Comparison of ENCODE assay signal across 17 cellular contexts in the genomic region with DNA sequence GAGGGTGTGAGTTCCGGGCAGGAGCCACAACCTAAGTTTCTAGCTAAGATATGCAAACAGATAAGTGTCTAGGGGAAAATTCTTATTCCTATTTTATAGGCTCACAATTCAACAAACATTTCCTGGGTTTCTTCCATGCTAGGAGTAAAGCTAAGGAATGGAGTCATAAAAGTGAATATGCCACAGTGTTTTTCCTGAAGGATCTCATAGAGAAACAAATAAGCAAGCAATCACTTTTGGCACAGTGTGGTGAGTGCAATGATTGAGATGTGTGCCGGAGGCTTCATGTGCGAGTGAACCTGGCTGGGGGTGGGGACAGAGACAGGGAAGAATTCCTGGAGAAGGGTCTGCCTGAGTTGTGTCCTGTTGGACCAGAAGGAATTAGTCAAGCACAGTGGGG.
"Had no signal": no experiment of that assay in that cellular context is flagged by ENCODE, and none has a peak within 500 bp of the region (broad histone marks: within the 10 kb centered on the region; RNA-seq: fewer than 3 reads in every experiment).

No MANE protein-coding gene starts in this region.

- H3K36me3 Mint-ChIP-seq: immature natural killer cell had no signal

- ATAC-seq: esophagus mucosa; naive thymus-derived CD8-positive, alpha-beta T cell had no signal

- H3K27ac ChIP-seq: suprapubic skin, upper lobe of right lung had no signal

- H3K4me3 ChIP-seq: lung, suprapubic skin had no signal

- H3K27me3 ChIP-seq: upper lobe of right lung had no signal

- H3K9me3 ChIP-seq: suprapubic skin, upper lobe of right lung had no signal

- H3K36me3 ChIP-seq: suprapubic skin, upper lobe of right lung had no signal

- H3K4me3 Mint-ChIP-seq: activated CD8-positive, alpha-beta memory T cell treated with anti-CD3 and anti-CD28 coated beads, Interleukin-2, amount 10 ng/mL, durations not matched to agents 7 days and 5 days; activated T-cell treated with anti-CD3 and anti-CD28 coated beads, Interleukin-2, amount 50 U/mL, for 24 hours; immature natural killer cell; naive thymus-derived CD8-positive, alpha-beta T cell had no signal

- DNase-seq: activated CD4-positive, alpha-beta T cell treated with anti-CD3 and anti-CD28 coated beads, Interleukin-2, amount 50 U/mL, for 4 hours; activated CD4-positive, CD25-positive, alpha-beta regulatory T cell treated with anti-CD3 and anti-CD28 coated beads, Interleukin-2, amount 50 U/mL, for 72 hours; activated CD8-positive, alpha-beta memory T cell treated with anti-CD3 and anti-CD28 coated beads, Interleukin-2, amount 10 ng/mL, durations not matched to agents 7 days and 5 days; activated effector memory CD4-positive, alpha-beta T cell treated with Interleukin-2 at 50 U/mL for 16 hours; glutamatergic neuron; immature natural killer cell; naive thymus-derived CD8-positive, alpha-beta T cell; stimulated activated CD4-positive, alpha-beta T cell treated with anti-CD3 and anti-CD28 coated beads, Interleukin-12 subunit alpha, Interleukin-12 subunit beta, amount 100 ng/mL, for 4 hours; stimulated activated CD4-positive, alpha-beta T cell treated with anti-CD3 and anti-CD28 coated beads, Interleukin-2, amount 100 ng/mL, for 48 hours; stimulated activated naive CD4-positive, alpha-beta T cell treated with Interleukin-2 at 50 U/mL for 16 hours; upper lobe of right lung had no signal

- H3K27ac Mint-ChIP-seq: activated CD8-positive, alpha-beta memory T cell treated with anti-CD3 and anti-CD28 coated beads, Interleukin-2, amount 10 ng/mL, durations not matched to agents 7 days and 5 days; activated naive CD4-positive, alpha-beta T cell treated with anti-CD3 and anti-CD28 coated beads, Interleukin-2, amount 50 U/mL, for 72 hours; activated T-cell treated with anti-CD3 and anti-CD28 coated beads, Interleukin-2, amount 50 U/mL, for 24 hours; immature natural killer cell; progenitor cell of endocrine pancreas had no signal
